ENCODE assay signal across 8 cellular contexts in genomic region chr6:39228992-39229767, GRCh38. TPM values are rescaled to one million over a fixed set of nuclear protein-coding genes. Genes with fewer than 3 reads are reported as not detected.
DNase-seq lines count a peak whose midpoint lies in the region; ATAC-seq and TF ChIP-seq lines count a peak whose summit lies in the region.

TSS of gene KCNK5 (minus strand) at chr6:39229475. CDS start at chr6:39229111, 364 bp downstream.

- H3K4me1 ChIP-seq in cardiac muscle cell (ENCODE audit: low read depth): no peaks in the 10 kb centered on the region

- peak; percentile 43 for TF ChIP-seq CTCF in cardiac muscle cell (IDR thresholded peaks at IDR 0.05; ENCODE audit: low read depth, low read length)
- peak; percentile 88 for TF ChIP-seq CTCF in type B pancreatic cell (conservative IDR thresholded peaks at IDR 0.05)

- H3K9me3 ChIP-seq in cardiac muscle cell (ENCODE audit: low read depth): no peaks in the 10 kb centered on the region

- no peak within 1 kb of the TSS for H3K27ac Mint-ChIP-seq in type B pancreatic cell

- no peaks in the 10 kb centered on the region for H3K9me3 Mint-ChIP-seq in type B pancreatic cell

- H3K27me3 ChIP-seq in cardiac muscle cell: peaks cover 35% of the 10 kb centered on the region

- H3K4me3 Mint-ChIP-seq in type B pancreatic cell: peak within 1 kb of the TSS; percentile 87

- DNase-seq in AG08395 (ENCODE audit: low spot score) (peak; percentile 55), HS-5 (ENCODE audit: low read depth) (peak; percentile 28), RPMI7951 (ENCODE audit: low read depth) (peak; percentile 42), cardiac muscle cell (ENCODE audit: low read depth in 1 of 2, low spot score in 1 of 2) (peak; percentile 67 to 90), posterior cingulate gyrus (peak; percentile 22 to 93 (median 49)), type B pancreatic cell (ENCODE audit: extremely low spot score, unreplicated experiment) (peak; percentile 86)
- DNase-seq in activated gamma-delta T cell treated with anti-CD3 and anti-CD28 coated beads, Interleukin-2, amount 50 U/mL, for 16 hours (ENCODE audit: low read depth): peak; percentile 58

- intact Hi-C loops in posterior cingulate gyrus (cut with DNase I): no loop called here

- H3K4me1 Mint-ChIP-seq in type B pancreatic cell (ENCODE audit: unreplicated experiment): peaks cover 41% of the 10 kb centered on the region

- peak; percentile 85 for ATAC-seq in GM19035 (IDR thresholded peaks at IDR 0.05; ENCODE audit: unreplicated experiment)

- no peak within 1 kb of the TSS for H3K27ac ChIP-seq in cardiac muscle cell

- H3K36me3 Mint-ChIP-seq in type B pancreatic cell: peaks cover 4% of the 10 kb centered on the region

- H3K4me3 ChIP-seq in cardiac muscle cell: peak within 1 kb of the TSS; percentile 43

- H3K36me3 ChIP-seq in cardiac muscle cell: no peaks in the 10 kb centered on the region

- H3K27me3 Mint-ChIP-seq in type B pancreatic cell: peaks cover 26% of the 10 kb centered on the region

RNA-seq across cellular contexts. Expression of gene KCNK5, which starts in this region (rescaled TPM):
- total RNA-seq in RPMI7951 (2014; rRNA removed; shearing (Covaris generic)): 0.10 and 0.12 TPM in 2 replicates
- total RNA-seq in cardiac muscle cell: 0.27 and 0.28 TPM in 2 replicates
- 0.21 TPM in 1 of 2 replicates, not detected in the other for polyA plus RNA-seq in cardiac muscle cell
- 7.6 and 10.1 TPM in 2 replicates for total RNA-seq in type B pancreatic cell (ENCODE audit: low replicate concordance)

Comparison
In these comparisons a context has a peak if more than half of its experiments do, and no peak if none do; other contexts are left out.
1. Peak in DNase-seq in RPMI7951; RNA of the gene not detected or under 1 TPM.
2. Peak in DNase-seq and H3K4me3 ChIP-seq in cardiac muscle cell; RNA of the gene not detected or under 1 TPM.
3. DNase-seq: peak in every context shown above with its lines; median percentile 86 in type B pancreatic cell; 78 in cardiac muscle cell; 58 in activated gamma-delta T cell treated with anti-CD3 and anti-CD28 coated beads, Interleukin-2, amount 50 U/mL, for 16 hours; 55 in AG08395; 49 in posterior cingulate gyrus; 42 in RPMI7951; 28 in HS-5.